ENCODE assay signal across 8 cellular contexts in genomic region chr14:102319351-102320032, GRCh38. TPM values are rescaled to one million over a fixed set of nuclear protein-coding genes. Genes with fewer than 3 reads are reported as not detected.
DNase-seq lines count a peak whose midpoint lies in the region; ATAC-seq and TF ChIP-seq lines count a peak whose summit lies in the region.

ZNF839 (plus strand) TSS chr14:102319746; CDS start chr14:102319766, 20 bp downstream.

- no peaks in the 10 kb centered on the region for H3K9me3 ChIP-seq in T-helper 17 cell (ENCODE audit: control insufficient read depth, low read length, poor library complexity, severe bottlenecking)
- H3K9me3 ChIP-seq in upper lobe of right lung: no peaks in the 10 kb centered on the region

- H3K27ac ChIP-seq in upper lobe of right lung: peak within 1 kb of the TSS; percentile 95

- H3K4me1 Mint-ChIP-seq in T-helper 17 cell (peaks cover 37% of the 10 kb centered on the region), progenitor cell of endocrine pancreas (ENCODE audit: low read depth) (peaks cover 17% of the 10 kb centered on the region)

- H3K27me3 Mint-ChIP-seq in T-helper 17 cell (no peaks in the 10 kb centered on the region), progenitor cell of endocrine pancreas (peaks cover 7% of the 10 kb centered on the region)

- H3K36me3 ChIP-seq in upper lobe of right lung: no peaks in the 10 kb centered on the region

- H3K4me3 ChIP-seq in upper lobe of right lung: peak within 1 kb of the TSS; percentile 77

- peak within 1 kb of the TSS; percentile 89 for H3K4me3 Mint-ChIP-seq in T-helper 17 cell
- peak within 1 kb of the TSS; percentile 93 for H3K4me3 Mint-ChIP-seq in progenitor cell of endocrine pancreas (ENCODE audit: low read depth)

- H3K9me3 Mint-ChIP-seq in progenitor cell of endocrine pancreas (ENCODE audit: low read depth): no peaks in the 10 kb centered on the region

- ATAC-seq in HG02884 (IDR thresholded peaks at IDR 0.05; ENCODE audit: unreplicated experiment) (peak; percentile 50), T-helper 17 cell (peak; percentile 74), left cardiac atrium (peak; percentile 73 to 80), upper lobe of right lung (peak; percentile 83)

- TF ChIP-seq CTCF in progenitor cell of endocrine pancreas (IDR thresholded peaks at IDR 0.05; ENCODE audit: unreplicated experiment) (no peak), upper lobe of right lung (IDR thresholded peaks at IDR 0.05) (no peak)

- H3K27me3 ChIP-seq in upper lobe of right lung: no peaks in the 10 kb centered on the region

- H3K27ac Mint-ChIP-seq in T-helper 17 cell (peak within 1 kb of the TSS; percentile 95), progenitor cell of endocrine pancreas (peak within 1 kb of the TSS; percentile 98)

- intact Hi-C loops in left cardiac atrium (cut with DNase I) (loop anchor here (5.0 to 10.0 kb wide), 3 partner anchors 195 to 255 kb away; partner anchors contain the start of gene HSP90AA1 (in 1 of the 2)), upper lobe of right lung (cut with DNase I) (no loop called here)

- peaks cover 21% of the 10 kb centered on the region for H3K4me1 ChIP-seq in upper lobe of right lung

- peak; percentile 47 for TF ChIP-seq POLR2A in GM15510 (IDR thresholded peaks at IDR 0.05; ENCODE audit: borderline replicate concordance, extremely low read depth, insufficient read length)

- H3K36me3 Mint-ChIP-seq in T-helper 17 cell (ENCODE audit: low read depth) (peaks cover 3% of the 10 kb centered on the region), progenitor cell of endocrine pancreas (ENCODE audit: insufficient read depth) (no peaks in the 10 kb centered on the region)

- DNase-seq in NCI-H1930 (lab: John Stamatoyannopoulos, UW) (peak; percentile 81 to 88), T-helper 17 cell (peak; percentile 85 to 95 (median 85)), amniotic epithelial cell (ENCODE audit: low read depth) (peak; percentile 82), left cardiac atrium (peak; percentile 94), progenitor cell of endocrine pancreas (ENCODE audit: low spot score, unreplicated experiment) (peak; percentile 83), upper lobe of right lung (peak; percentile 97)

RNA-seq across cellular contexts. Expression of gene ZNF839, which starts in this region (rescaled TPM):
- total RNA-seq in T-helper 17 cell (10 to 100 TPM; 17.1 to 19.5 TPM), left cardiac atrium (1 to 10 TPM; 5.9 to 6.4 TPM), progenitor cell of endocrine pancreas (14.9 and 16.5 TPM in 2 replicates), upper lobe of right lung (10.1 TPM)

Comparison
In these comparisons a context has a peak if more than half of its experiments do, and no peak if none do; other contexts are left out.
1. Peak in every context shown above with its lines: DNase-seq, ATAC-seq, H3K4me3 ChIP-seq and H3K27ac ChIP-seq.